ENCODE assay signal across 10 cellular contexts in genomic region chr9:124855944-124856773, GRCh38. TPM values are rescaled to one million over a fixed set of nuclear protein-coding genes. Genes with fewer than 3 reads are reported as not detected.
DNase-seq lines count a peak whose midpoint lies in the region; TF ChIP-seq lines count a peak whose summit lies in the region.
"Had no signal": no experiment of that assay in that cellular context is flagged by ENCODE, and none has a peak within 500 bp of the region (broad histone marks: within the 10 kb centered on the region; RNA-seq: fewer than 3 reads in every experiment).

No MANE protein-coding gene starts in this region.

- H3K79me2 ChIP-seq in neural cell (replicated peaks; ENCODE audit: insufficient read depth, low read length), result peaks cover 8% of the 10 kb centered on the region

- intact Hi-C loops in testis (cut with DNase I; ENCODE audit: low total_unique reads), result no loop called here

- TF ChIP-seq CTCF in neural cell (IDR thresholded peaks at IDR 0.05; ENCODE audit: poor library complexity, severe bottlenecking), result no peak
- no peak for TF ChIP-seq CTCF in testis (IDR thresholded peaks at IDR 0.05)

- no peak overlapping the region for H2AFZ ChIP-seq in neural cell (ENCODE audit: low read depth, low read length)

- no peak for TF ChIP-seq EP300 in neural cell (conservative IDR thresholded peaks at IDR 0.05; ENCODE audit: poor library complexity, severe bottlenecking)

- H3K27me3 ChIP-seq in neural cell (ENCODE audit: insufficient read depth, low read depth, low read length) (no peaks in the 10 kb centered on the region), testis (no peaks in the 10 kb centered on the region)

- no peak for TF ChIP-seq RAD21 in neural cell (conservative IDR thresholded peaks at IDR 0.05)

- H3K36me3 ChIP-seq in neural cell (ENCODE audit: insufficient read depth, low read length), result no peaks in the 10 kb centered on the region
- no peaks in the 10 kb centered on the region for H3K36me3 ChIP-seq in testis (ENCODE audit: low read depth, missing control alignments)

- no peak overlapping the region for H3K9ac ChIP-seq in neural cell (ENCODE audit: low read length)

- no peak overlapping the region for H3K27ac ChIP-seq in neural cell (ENCODE audit: low read length)
- H3K27ac ChIP-seq in testis, result no peak overlapping the region

- no peak overlapping the region for H3K4me3 ChIP-seq in neural cell (ENCODE audit: low read length)
- no peak overlapping the region for H3K4me3 ChIP-seq in testis

- H4K20me1 ChIP-seq in neural cell (ENCODE audit: insufficient read depth), result peaks cover 15% of the 10 kb centered on the region

- H3K9me3 ChIP-seq in neural cell (ENCODE audit: low read length), result no peaks in the 10 kb centered on the region
- H3K9me3 ChIP-seq in testis, result no peaks in the 10 kb centered on the region

- no peak overlapping the region for H3K4me2 ChIP-seq in neural cell (ENCODE audit: low read length)

- H3K4me1 ChIP-seq in testis, result peaks cover 25% of the 10 kb centered on the region

- no peak for TF ChIP-seq POLR2A in testis (IDR thresholded peaks at IDR 0.05)

- DNase-seq in NCI-H82 (lab: John Stamatoyannopoulos, UW), result peak; percentile 76
- DNase-seq in NCI-H82 treated with DMSO at 0.1 percent for 48 hours (lab: John Stamatoyannopoulos, UW; ENCODE audit: unreplicated experiment), result no peak
- DNase-seq in HuH-7 (ENCODE audit: low spot score), result peak; percentile 76
- DNase-seq in activated T-cell treated with anti-CD3 and anti-CD28 coated beads, Interleukin-2, amount 50 U/mL, for 48 hours, result peak; percentile 58 to 64
- DNase-seq in NCI-H1436 (lab: John Stamatoyannopoulos, UW), result no peak
- no peak for DNase-seq in testis
- DNase-seq in NCI-H1694 treated with DMSO at 0.1 percent for 48 hours (lab: John Stamatoyannopoulos, UW), result no peak

- WGBS in testis, 2 donors, result 49 to 60% methylated on average over 8 to 16 of the region's 16 CpGs

- H3F3A ChIP-seq in neural cell (ENCODE audit: insufficient read depth, low read length, poor library complexity, severe bottlenecking), result no peaks in the 10 kb centered on the region

- H3K9me2 ChIP-seq in neural cell (ENCODE audit: insufficient read depth, low read length), result no peaks in the 10 kb centered on the region

TF ChIP-seq in neural cell, 6 proteins besides CTCF, POLR2A, EP300 and RAD21:
- TF ChIP-seq POLR2AphosphoS5 (IDR thresholded peaks at IDR 0.05) (peak; percentile 6), TAF1 (IDR thresholded peaks at IDR 0.05; ENCODE audit: low read depth) (no peak), SMC3 (conservative IDR thresholded peaks at IDR 0.05; ENCODE audit: poor library complexity) (no peak)

RNA-seq across cellular contexts. Expression of gene WDR38, which starts 2.9 kb away (rescaled TPM):
- not detected in 2 replicates for polyA plus RNA-seq in neural cell
- polyA minus RNA-seq in neural cell, result not detected in 2 replicates
- 1 to 10 TPM; 3.2 to 7.6 TPM for total RNA-seq in testis
- polyA plus RNA-seq in testis (ENCODE audit: insufficient read depth, low read depth, low replicate concordance), result 11.8 TPM
- total RNA-seq: CD4-positive, CD25-positive, alpha-beta regulatory T cell; T-helper 2 cell treated with Interferon-gamma antibody and Interleukin-4, amounts not matched to agents 100 ng/mL and 5 ng/mL, for 36 hours had no signal
- polyA plus RNA-seq: CD4-positive, CD25-positive, alpha-beta regulatory T cell had no signal

RNA-seq across cellular contexts. Expression of gene RPL35, which starts 5.6 kb away (rescaled TPM):
- polyA plus RNA-seq in neural cell (1,777 and 2,116 TPM in 2 replicates), testis (ENCODE audit: insufficient read depth, low read depth, low replicate concordance) (1,119 TPM)
- 464 and 511 TPM in 2 replicates for polyA minus RNA-seq in neural cell
- total RNA-seq in testis, result 1,000 to 10,000 TPM in 1 of 2 donors, 100 to 1,000 TPM in 1; 902 to 1,286 TPM

RNA-seq across cellular contexts. Expression of gene ARPC5L, which starts 5.8 kb away (rescaled TPM):
- polyA plus RNA-seq in neural cell (35.4 and 46.5 TPM in 2 replicates), testis (ENCODE audit: insufficient read depth, low read depth, low replicate concordance) (111 TPM)
- polyA minus RNA-seq in neural cell, result 18.3 and 23.0 TPM in 2 replicates
- 10 to 100 TPM; 64.7 to 75.4 TPM for total RNA-seq in testis

Comparison
In these comparisons a context has a peak if more than half of its experiments do, and no peak if none do; other contexts are left out.
1. DNase-seq: peak in NCI-H82 (single experiment), HuH-7 (single experiment) and activated T-cell treated with anti-CD3 and anti-CD28 coated beads, Interleukin-2, amount 50 U/mL, for 48 hours (2 of 2); none in NCI-H82 treated with DMSO at 0.1 percent for 48 hours (single experiment), NCI-H1436 (single experiment), testis (single experiment) and NCI-H1694 treated with DMSO at 0.1 percent for 48 hours (single experiment).
2. RNA of gene WDR38, which starts 2.9 kb away (polyA plus RNA-seq): 11.8 TPM in testis (single experiment); not detected in neural cell; every median in the first group is over 10 times any median in the second.